19 cellular contexts compared by ENCODE assay signal in the genomic region with DNA sequence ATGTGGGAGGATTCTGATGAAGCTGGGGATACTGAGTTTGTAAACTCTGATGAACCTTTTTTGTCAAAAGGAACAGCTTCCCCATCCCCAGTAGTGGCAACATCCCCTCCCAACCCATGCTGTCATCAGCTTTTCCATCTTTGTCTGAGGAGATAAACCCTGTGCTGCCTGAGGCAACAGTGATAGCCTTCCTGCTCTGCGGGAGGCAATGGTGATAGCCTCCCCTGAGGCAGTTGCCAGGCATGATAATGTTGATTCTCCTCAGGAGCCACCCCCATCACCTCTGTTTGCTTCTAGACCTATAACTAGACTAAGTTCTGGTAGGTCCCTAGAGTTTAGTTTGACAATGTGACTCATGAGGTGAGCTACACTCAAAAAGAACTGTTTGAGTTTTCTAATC.
DNase-seq lines count a peak whose midpoint lies in the region; TF ChIP-seq lines count a peak whose summit lies in the region.
"Had no signal": no experiment of that assay in that cellular context is flagged by ENCODE, and none has a peak within 500 bp of the region (broad histone marks: within the 10 kb centered on the region; RNA-seq: fewer than 3 reads in every experiment).

No MANE protein-coding gene starts in this region.

- H2BK15ac ChIP-seq in mesendoderm (replicated peaks; ENCODE audit: low read depth) = no peak overlapping the region

- no peak overlapping the region for H3K4me3 Mint-ChIP-seq in HFFc6
- H3K4me3 Mint-ChIP-seq: B cell; CD4-positive, alpha-beta T cell; CD8-positive, alpha-beta T cell had no signal

- H3K4me3 ChIP-seq in mesendoderm (ENCODE audit: low read length) (no peak overlapping the region), foreskin fibroblast (ENCODE audit: low read depth in 1 of 2, low read length in 2 of 2) (no peak overlapping the region)
- H3K4me3 ChIP-seq: A549; BLaER1 treated with 17β-estradiol and CSF1 and Interleukin-3, amounts not matched to agents 10 nM and 100 nM; GM12878 had no signal

- H3K9me3 Mint-ChIP-seq in HFFc6 = peaks cover 24% of the 10 kb centered on the region

- no peak overlapping the region for H2AK5ac ChIP-seq in mesendoderm (ENCODE audit: low read length)

- no peak overlapping the region for H3K9ac ChIP-seq in mesendoderm (ENCODE audit: low read length)
- H3K9ac ChIP-seq: BLaER1 treated with 17β-estradiol and CSF1 and Interleukin-3, amounts not matched to agents 10 nM and 100 nM had no signal

- no peak overlapping the region for H3K18ac ChIP-seq in mesendoderm (ENCODE audit: low read length)

- H3K79me2 ChIP-seq in mesendoderm (ENCODE audit: control insufficient read depth, insufficient read depth, low read length) = no peaks in the 10 kb centered on the region

- TF ChIP-seq CTCF in HFFc6 (IDR thresholded peaks at IDR 0.05) = no peak
- no peak for TF ChIP-seq CTCF in foreskin fibroblast (IDR thresholded peaks at IDR 0.05; ENCODE audit: low read depth, low read length)

- H4K8ac ChIP-seq in mesendoderm (ENCODE audit: low read depth, low read length) = no peak overlapping the region

- H3K27me3 Mint-ChIP-seq in HFFc6 (ENCODE audit: insufficient read depth) = 0 out of 2 replicates have a peak, but pooled peaks cover 2% of the 10 kb centered on the region
- H3K27me3 Mint-ChIP-seq: B cell; CD4-positive, alpha-beta T cell had no signal

- H3K4me1 Mint-ChIP-seq in HFFc6 (ENCODE audit: low read depth) = no peaks in the 10 kb centered on the region
- H3K4me1 Mint-ChIP-seq: B cell had no signal

- H3K27ac ChIP-seq in mesendoderm (ENCODE audit: low read depth, low read length) = no peak overlapping the region
- H3K27ac ChIP-seq: 22Rv1; A549; BLaER1 treated with 17β-estradiol and CSF1 and Interleukin-3, amounts not matched to agents 10 nM and 100 nM; C4-2B had no signal

- no peak overlapping the region for H3K4ac ChIP-seq in mesendoderm (ENCODE audit: low read depth, low read length)

- H3K27ac Mint-ChIP-seq in HFFc6 = no peak overlapping the region
- H3K27ac Mint-ChIP-seq: B cell; CD4-positive, alpha-beta T cell; CD8-positive, alpha-beta T cell had no signal

- no peak overlapping the region for H3K4me2 ChIP-seq in mesendoderm (ENCODE audit: low read length)
- H3K4me2 ChIP-seq: A549; BLaER1 treated with 17β-estradiol and CSF1 and Interleukin-3, amounts not matched to agents 10 nM and 100 nM had no signal

- no peak overlapping the region for H3K56ac ChIP-seq in mesendoderm (ENCODE audit: low read length)

- no peak overlapping the region for H4K5ac ChIP-seq in mesendoderm (ENCODE audit: low read length)

- no peaks in the 10 kb centered on the region for H3K36me3 Mint-ChIP-seq in HFFc6 (ENCODE audit: low read depth)
- H3K36me3 Mint-ChIP-seq: CD8-positive, alpha-beta T cell had no signal

- H3K79me1 ChIP-seq in mesendoderm (ENCODE audit: low read length) = no peaks in the 10 kb centered on the region

- no peaks in the 10 kb centered on the region for H3K27me3 ChIP-seq in mesendoderm (ENCODE audit: insufficient read depth, low read length, poor library complexity)
- H3K27me3 ChIP-seq: BLaER1 treated with 17β-estradiol and CSF1 and Interleukin-3, amounts not matched to agents 10 nM and 100 nM had no signal

- no peaks in the 10 kb centered on the region for H3K4me1 ChIP-seq in mesendoderm (ENCODE audit: control insufficient read depth, low read depth, low read length)
- H3K4me1 ChIP-seq: A549; BLaER1 treated with 17β-estradiol and CSF1 and Interleukin-3, amounts not matched to agents 10 nM and 100 nM; Caco-2 had no signal

- H2BK5ac ChIP-seq in mesendoderm (ENCODE audit: low read length) = no peak overlapping the region

- DNase-seq in ELF-1 (ENCODE audit: low read depth, low spot score) (peak; percentile 66), OCI-M1 (lab: John Stamatoyannopoulos, UW) (peak; percentile 26), mesendoderm (peak; percentile 63), HFFc6 (no peak), foreskin fibroblast (no peak), activated gamma-delta T cell treated with Interleukin-2 at 50 U/mL for 16 hours (no peak)
- DNase-seq: AML-193; Caco-2; Calu3; CD4-positive, alpha-beta T cell; CD8-positive, alpha-beta T cell; DMS79 treated with DMSO at 0.1 percent for 48 hours; GDM1 had no signal

- H3K36me3 ChIP-seq in mesendoderm (ENCODE audit: control insufficient read depth, insufficient read depth, low read length) = no peaks in the 10 kb centered on the region
- H3K36me3 ChIP-seq: BLaER1 treated with 17β-estradiol and CSF1 and Interleukin-3, amounts not matched to agents 10 nM and 100 nM had no signal

- H2BK120ac ChIP-seq in mesendoderm (ENCODE audit: low read depth, low read length) = no peak overlapping the region

- no CpG with 5 or more reads among the region's 1 CpG for WGBS in mesendoderm (ENCODE audit: extremely low coverage, insufficient coverage, low lambda C conversion rate)

- H3K23ac ChIP-seq in mesendoderm (ENCODE audit: low read length) = no peak overlapping the region

Comparison
In these comparisons a context has a peak if more than half of its experiments do, and no peak if none do; other contexts are left out.
1. DNase-seq: peak in ELF-1 (single experiment), OCI-M1 (single experiment) and mesendoderm (single experiment); none in HFFc6 (single experiment), foreskin fibroblast (0 of 2) and activated gamma-delta T cell treated with Interleukin-2 at 50 U/mL for 16 hours (single experiment).